ENCODE assay signal across 9 cellular contexts in the genomic region with DNA sequence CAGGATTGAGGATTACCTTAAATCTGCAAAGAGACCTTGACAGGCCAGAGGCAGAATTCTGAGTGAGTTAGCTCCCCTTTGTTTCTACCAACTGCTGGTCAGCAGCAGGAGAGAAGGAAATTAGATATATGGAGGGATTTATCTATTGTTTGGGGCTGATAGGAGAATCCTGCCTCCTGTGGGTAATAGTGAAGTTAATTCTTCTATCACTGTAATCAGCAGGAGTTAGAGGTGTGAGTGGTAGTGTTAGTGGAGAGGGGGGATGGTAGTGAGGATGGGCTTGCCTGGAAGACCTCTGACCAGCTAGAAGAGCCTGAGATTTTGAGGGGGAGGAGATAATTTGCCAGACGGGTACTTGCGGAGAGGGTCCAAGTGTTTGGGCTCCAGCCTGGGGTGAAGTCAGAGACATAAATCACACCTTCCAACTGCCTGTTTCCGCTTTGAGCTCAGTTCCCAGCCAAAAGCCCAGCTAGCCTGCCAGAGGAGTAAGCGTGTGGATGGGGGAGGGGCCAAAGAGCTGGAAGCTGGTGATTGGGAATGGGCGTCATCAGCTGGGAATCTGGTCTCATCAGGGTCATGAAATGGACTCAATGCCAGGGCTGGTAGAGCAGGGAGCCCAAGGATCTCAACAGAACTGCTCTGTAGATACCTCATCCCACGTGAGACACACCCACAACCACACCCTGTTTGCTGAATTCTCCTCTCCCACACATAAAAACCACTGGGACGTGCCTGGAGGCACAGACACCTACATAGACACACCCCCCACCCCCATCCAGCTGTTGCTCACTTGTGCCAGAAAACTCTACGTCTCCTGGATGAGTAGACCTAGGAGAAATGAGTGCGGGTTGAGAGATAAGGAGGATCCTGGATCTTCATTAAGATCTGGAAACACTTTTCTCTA. TPM values are rescaled to one million over a fixed set of nuclear protein-coding genes. Genes with fewer than 3 reads are reported as not detected.
DNase-seq lines count a peak whose midpoint lies in the region; ATAC-seq, FAIRE-seq and TF ChIP-seq lines count a peak whose summit lies in the region.
"Had no signal": no experiment of that assay in that cellular context is flagged by ENCODE, and none has a peak within 500 bp of the region (broad histone marks: within the 10 kb centered on the region; RNA-seq: fewer than 3 reads in every experiment).

No MANE protein-coding gene starts in this region.

- H3K27me3 Mint-ChIP-seq in T-helper 1 cell treated with Interleukin-12 subunit alpha and Interleukin-12 subunit beta and Interleukin-4 antibody, amounts not matched to agents 30 μg/mL and 1 μg/mL, for 36 hours (ENCODE audit: low read depth), result peaks cover 18% of the 10 kb centered on the region

- H3K9me3 ChIP-seq in ascending aorta (no peaks in the 10 kb centered on the region), kidney (ENCODE audit: control insufficient read depth in 1 of 2, low read length in 2 of 2) (no peaks in the 10 kb centered on the region), thoracic aorta (no peaks in the 10 kb centered on the region)

- peaks cover 2% of the 10 kb centered on the region for H3K36me3 Mint-ChIP-seq in T-helper 1 cell treated with Interleukin-12 subunit alpha and Interleukin-12 subunit beta and Interleukin-4 antibody, amounts not matched to agents 30 μg/mL and 1 μg/mL, for 36 hours (ENCODE audit: low read depth)

- H3K27ac Mint-ChIP-seq in T-helper 1 cell treated with Interleukin-12 subunit alpha and Interleukin-12 subunit beta and Interleukin-4 antibody, amounts not matched to agents 30 μg/mL and 1 μg/mL, for 36 hours, result peak overlapping the region; percentile 68

- peaks cover 34% of the 10 kb centered on the region for H3K4me1 Mint-ChIP-seq in T-helper 1 cell treated with Interleukin-12 subunit alpha and Interleukin-12 subunit beta and Interleukin-4 antibody, amounts not matched to agents 30 μg/mL and 1 μg/mL, for 36 hours (ENCODE audit: low read depth)

- H3K4me3 Mint-ChIP-seq in T-helper 1 cell treated with Interleukin-12 subunit alpha and Interleukin-12 subunit beta and Interleukin-4 antibody, amounts not matched to agents 30 μg/mL and 1 μg/mL, for 36 hours, result peak overlapping the region; percentile 64

- H3K4me3 ChIP-seq in ascending aorta, result peak overlapping the region in 1 of 2 donors; percentile 36
- no peak overlapping the region for H3K4me3 ChIP-seq in kidney (ENCODE audit: low read length in 2 of 2)
- H3K4me3 ChIP-seq in thoracic aorta, result peak overlapping the region; percentile 25

- intact Hi-C loops in ascending aorta (cut with DNase I), result loop anchor here (1.0 to 10.0 kb wide), 2 partner anchors 13 to 1413 kb away; partner anchors contain the start of genes ITGA5 and MMP19
- intact Hi-C loops in kidney (cut with DNase I), result no loop called here

- FAIRE-seq in kidney (lab: Jason Lieb, UNC), result no peak

- H3K4me1 ChIP-seq in ascending aorta, result peaks cover 23 to 51% of the 10 kb centered on the region in 2 donors
- peaks cover 7 to 15% of the 10 kb centered on the region in 2 donors for H3K4me1 ChIP-seq in kidney (ENCODE audit: control insufficient read depth in 1 of 2, insufficient read depth in 1 of 2, low read depth in 1 of 2, low read length in 2 of 2)
- peaks cover 39 to 59% of the 10 kb centered on the region in 2 donors for H3K4me1 ChIP-seq in thoracic aorta (ENCODE audit: control insufficient read depth in 1 of 2, low read depth in 2 of 2)

- DNase-seq in T-helper 1 cell, result no peak
- DNase-seq in ascending aorta (ENCODE audit: low spot score in 2 of 2), result peak; percentile 79 to 96
- peak; percentile 86 for DNase-seq in kidney
- peak; percentile 83 for DNase-seq in thoracic aorta (ENCODE audit: low spot score)
- no peak for DNase-seq in D341Med (ENCODE audit: low spot score)
- DNase-seq in NCI-H2081 (lab: John Stamatoyannopoulos, UW), result no peak

- H3K9ac ChIP-seq in kidney (ENCODE audit: low read length in 2 of 2), result no peak overlapping the region

- ATAC-seq in thoracic aorta (ENCODE audit: insufficient number of reproducible peaks, low FRiP score, low read depth), result peak; percentile 67
- ATAC-seq in GM18867 (IDR thresholded peaks at IDR 0.05; ENCODE audit: unreplicated experiment), result no peak

- peak overlapping the region; percentile 97 for H3K27ac ChIP-seq in ascending aorta
- H3K27ac ChIP-seq in kidney (ENCODE audit: low read depth in 2 of 2, low read length in 2 of 2), result peak overlapping the region; percentile 20 to 83
- peak overlapping the region; percentile 89 to 93 for H3K27ac ChIP-seq in thoracic aorta

- TF ChIP-seq CTCF in ascending aorta (IDR thresholded peaks at IDR 0.05) (no peak), kidney (IDR thresholded peaks at IDR 0.05; ENCODE audit: borderline replicate concordance, extremely low read depth, insufficient read depth) (no peak), thoracic aorta (IDR thresholded peaks at IDR 0.05) (no peak)

- H3K27me3 ChIP-seq in ascending aorta (no peaks in the 10 kb centered on the region), thoracic aorta (replicated peaks; ENCODE audit: insufficient read depth) (no peaks in the 10 kb centered on the region)

- no peaks in the 10 kb centered on the region for H3K9me3 Mint-ChIP-seq in T-helper 1 cell treated with Interleukin-12 subunit alpha and Interleukin-12 subunit beta and Interleukin-4 antibody, amounts not matched to agents 30 μg/mL and 1 μg/mL, for 36 hours

- H3K36me3 ChIP-seq in ascending aorta (no peaks in the 10 kb centered on the region), kidney (ENCODE audit: control insufficient read depth in 1 of 2, insufficient read depth in 2 of 2, low read length in 2 of 2) (no peaks in the 10 kb centered on the region), thoracic aorta (no peaks in the 10 kb centered on the region)

RNA-seq across cellular contexts. Expression of gene ITGA5, which starts 13.1 kb away (rescaled TPM):
- total RNA-seq in ascending aorta (973 TPM), kidney (65.6 TPM), thoracic aorta (100 to 1,000 TPM; 752 to 847 TPM)
- 11.4 TPM for polyA plus RNA-seq in kidney (ENCODE audit: insufficient read depth, low read depth, low replicate concordance)

RNA-seq across cellular contexts. Expression of gene GTSF1, which starts 41.2 kb away (rescaled TPM):
- not detected for total RNA-seq in ascending aorta
- total RNA-seq in kidney, result 0.72 TPM
- polyA plus RNA-seq in kidney (ENCODE audit: insufficient read depth, low read depth, low replicate concordance), result not detected
- total RNA-seq in thoracic aorta, result not detected
- polyA plus RNA-seq: BJ had no signal

RNA-seq across cellular contexts. Expression of gene ZNF385A, which starts 47.6 kb away (rescaled TPM):
- total RNA-seq in ascending aorta (53.2 TPM), kidney (16.6 TPM), thoracic aorta (10 to 100 TPM in 1 of 2 donors, 1 to 10 TPM in 1; 7.4 to 19.0 TPM)
- 10.2 TPM for polyA plus RNA-seq in kidney (ENCODE audit: insufficient read depth, low read depth, low replicate concordance)

Comparison
In these comparisons a context has a peak if more than half of its experiments do, and no peak if none do; other contexts are left out.
1. DNase-seq: peak in ascending aorta (2 of 2), kidney (single experiment) and thoracic aorta (single experiment); none in T-helper 1 cell (0 of 5), D341Med (single experiment) and NCI-H2081 (0 of 2).
2. RNA of gene ITGA5, which starts 13.1 kb away (total RNA-seq): 973 TPM in ascending aorta (single experiment) and 752 to 847 TPM in thoracic aorta; 65.6 TPM in kidney (single experiment); every median in the first group is over 10 times any median in the second.
3. Peak in every context shown above with its lines, with median percentiles within 50 percentile points of each other: H3K27ac ChIP-seq.